ENCODE assay signal across 1 cellular context in genomic region chr19:6947745-6948144, GRCh38.
TF ChIP-seq lines count a peak whose summit lies in the region.

No MANE protein-coding gene starts in this region.

TF ChIP-seq in GM12878, 131 proteins besides CTCF, POLR2A, EP300 and RAD21 (continued from another document and continues in another):
- no peak for TF ChIP-seq BCLAF1 (IDR thresholded peaks at IDR 0.05)
- TF ChIP-seq SPI1 (IDR thresholded peaks at IDR 0.05; ENCODE audit: borderline replicate concordance, insufficient read depth, low read depth, low read length) = peak; percentile 80
- TF ChIP-seq ZBTB4 (CRISPR knock-in tag; IDR thresholded peaks at IDR 0.05) = no peak
- no peak for TF ChIP-seq FOXM1 (IDR thresholded peaks at IDR 0.05; ENCODE audit: low read depth, low read length)
- no peak for TF ChIP-seq NKRF (conservative IDR thresholded peaks at IDR 0.05)
- TF ChIP-seq USF1 (IDR thresholded peaks at IDR 0.05; ENCODE audit: borderline replicate concordance, extremely low read length, insufficient read depth, low read depth, low read length) = no peak
- 0 out of 2 replicates have a peak, but pooled peaks have one; percentile 60 for TF ChIP-seq TBL1XR1 (IDR thresholded peaks at IDR 0.05; ENCODE audit: low read depth, low read length)
- TF ChIP-seq ELK1 (IDR thresholded peaks at IDR 0.05; ENCODE audit: low read depth, low read length) = peak; percentile 33; the same call in 1 of the 2 replicates
- no peak for TF ChIP-seq ZZZ3 (IDR thresholded peaks at IDR 0.05; ENCODE audit: control insufficient read depth, insufficient read length, low read depth)
- TF ChIP-seq GATAD2B (conservative IDR thresholded peaks at IDR 0.05; ENCODE audit: low read depth) = peak; percentile 66
- no peak for TF ChIP-seq SREBF1 (IDR thresholded peaks at IDR 0.05; ENCODE audit: low read length)
- TF ChIP-seq ATF2 (IDR thresholded peaks at IDR 0.05; ENCODE audit: low read length) = peak; percentile 82
- TF ChIP-seq BCL3 (IDR thresholded peaks at IDR 0.05; ENCODE audit: borderline replicate concordance, insufficient read depth, low read depth, low read length, poor library complexity, severe bottlenecking) = no peak
- peak; percentile 96 for TF ChIP-seq DPF2 (IDR thresholded peaks at IDR 0.05)
- no peak for TF ChIP-seq TARDBP (IDR thresholded peaks at IDR 0.05; ENCODE audit: borderline replicate concordance)
- TF ChIP-seq NRF1 (conservative IDR thresholded peaks at IDR 0.05; ENCODE audit: low read depth, low read length) = no peak
- no peak for TF ChIP-seq HSF1 (IDR thresholded peaks at IDR 0.05; ENCODE audit: low read depth, low read length)
- TF ChIP-seq SMC3 (IDR thresholded peaks at IDR 0.05; ENCODE audit: borderline replicate concordance, low read length) = no peak
- no peak for TF ChIP-seq SP1 (IDR thresholded peaks at IDR 0.05; ENCODE audit: low read depth, low read length)
- no peak for TF ChIP-seq RELA (IDR thresholded peaks at IDR 0.05; ENCODE audit: borderline replicate concordance, partially characterized antibody)
- no peak for TF ChIP-seq ZBED1 (IDR thresholded peaks at IDR 0.05; ENCODE audit: borderline replicate concordance)
- TF ChIP-seq SMAD5 (IDR thresholded peaks at IDR 0.05; ENCODE audit: low read depth) = no peak
- TF ChIP-seq PBX3 (IDR thresholded peaks at IDR 0.05; ENCODE audit: insufficient replicate concordance, low read depth, low read length) = peak; percentile 87
- no peak for TF ChIP-seq SRF (IDR thresholded peaks at IDR 0.05; ENCODE audit: low read depth in 2 of 2, low read length in 2 of 2)
- no peak for TF ChIP-seq NR2C2 (IDR thresholded peaks at IDR 0.05; ENCODE audit: borderline replicate concordance, control insufficient read depth, insufficient read length, low read depth)
- TF ChIP-seq CHD2 (IDR thresholded peaks at IDR 0.05; ENCODE audit: borderline replicate concordance, low read depth, low read length) = 0 out of 2 replicates have a peak, but pooled peaks have one; percentile 45
- TF ChIP-seq TAF1 (IDR thresholded peaks at IDR 0.05; ENCODE audit: borderline replicate concordance, low read depth, low read length) = no peak
- peak; percentile 68 for TF ChIP-seq RUNX3 (IDR thresholded peaks at IDR 0.05; ENCODE audit: low read length)
- TF ChIP-seq SIX5 (IDR thresholded peaks at IDR 0.05; ENCODE audit: low read depth, low read length, severe bottlenecking) = no peak
- no peak for TF ChIP-seq RCOR1 (conservative IDR thresholded peaks at IDR 0.05; ENCODE audit: low read depth, low read length)
- no peak for TF ChIP-seq WRNIP1 (IDR thresholded peaks at IDR 0.05; ENCODE audit: borderline replicate concordance, low read depth, low read length)
- TF ChIP-seq SUPT20H (IDR thresholded peaks at IDR 0.05; ENCODE audit: borderline replicate concordance, control insufficient read depth, low read depth, low read length) = no peak
- no peak for TF ChIP-seq ZNF384 (IDR thresholded peaks at IDR 0.05; ENCODE audit: borderline replicate concordance, low read depth, low read length)
- no peak for TF ChIP-seq SMAD1 (IDR thresholded peaks at IDR 0.05; ENCODE audit: low read depth, partially characterized antibody)
- peak; percentile 61; the same call in 1 of the 2 replicates for TF ChIP-seq ZNF687 (IDR thresholded peaks at IDR 0.05)
- no peak for TF ChIP-seq POLR2AphosphoS2 (IDR thresholded peaks at IDR 0.05; ENCODE audit: low read depth, low read length)
- no peak for TF ChIP-seq MXI1 (IDR thresholded peaks at IDR 0.05; ENCODE audit: low read depth, low read length)
- TF ChIP-seq BMI1 (IDR thresholded peaks at IDR 0.05; ENCODE audit: borderline replicate concordance) = no peak
